14 cellular contexts compared by ENCODE assay signal in the genomic region with DNA sequence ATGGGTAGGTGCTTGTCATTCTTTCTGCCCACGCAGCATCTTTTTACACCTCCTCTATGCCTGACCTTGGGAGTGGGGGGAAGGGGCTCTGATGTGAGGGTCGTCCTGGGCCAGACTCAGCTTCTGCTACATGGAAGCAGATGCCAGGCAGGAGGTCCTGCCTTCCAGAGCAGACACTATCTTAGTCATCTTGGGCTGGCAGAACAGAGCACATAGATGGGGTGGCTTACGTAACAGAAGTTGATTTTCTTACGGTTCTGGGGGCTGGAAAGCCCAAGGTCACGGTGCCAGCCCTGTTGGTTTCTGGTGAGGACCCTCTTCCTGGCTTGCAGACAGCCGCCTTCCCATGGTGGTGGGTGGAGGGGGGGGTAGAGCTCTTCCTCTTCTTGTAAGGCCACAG.
DNase-seq lines count a peak whose midpoint lies in the region; ATAC-seq and TF ChIP-seq lines count a peak whose summit lies in the region.
"Had no signal": no experiment of that assay in that cellular context is flagged by ENCODE, and none has a peak within 500 bp of the region (broad histone marks: within the 10 kb centered on the region; RNA-seq: fewer than 3 reads in every experiment).

No MANE protein-coding gene starts in this region.

- H3K4me3 ChIP-seq in heart right ventricle (no peak overlapping the region), mesenchymal stem cell (ENCODE audit: insufficient read depth in 1 of 2, low read depth in 1 of 2, low read length in 2 of 2) (no peak overlapping the region), upper lobe of left lung (no peak overlapping the region)
- H3K4me3 ChIP-seq: A549, Peyer's patch had no signal

- H3K9me3 ChIP-seq in heart right ventricle, result no peaks in the 10 kb centered on the region
- H3K9me3 ChIP-seq in mesenchymal stem cell (ENCODE audit: control insufficient read depth, low read length), result no peaks in the 10 kb centered on the region
- H3K9me3 ChIP-seq in upper lobe of left lung, result no peaks in the 10 kb centered on the region
- H3K9me3 ChIP-seq: A549, Peyer's patch had no signal

- H3K4me3 Mint-ChIP-seq in activated T-helper 1 cell treated with anti-CD3 and anti-CD28 coated beads, Interleukin-12 subunit alpha, Interleukin-12 subunit beta, Interleukin-2, Interleukin-4 antibody, amounts not matched to agents 30 ng/mL and 10 ng/mL and 1 ng/mL, durations not matched to agents 14 hours and 24 hours and 36 hours, result no peak overlapping the region
- no peak overlapping the region for H3K4me3 Mint-ChIP-seq in endothelial cell (ENCODE audit: unreplicated experiment)

- no peak overlapping the region for H2BK5ac ChIP-seq in mesenchymal stem cell (ENCODE audit: low read depth, low read length, poor library complexity, severe bottlenecking)

- H3K4me2 ChIP-seq in mesenchymal stem cell (ENCODE audit: low read length, poor library complexity, severe bottlenecking), result no peak overlapping the region
- H3K4me2 ChIP-seq: A549 had no signal

- H2BK15ac ChIP-seq in mesenchymal stem cell (ENCODE audit: low read depth, poor library complexity, severe bottlenecking), result no peak overlapping the region

- peak overlapping the region; percentile 21 for H2AK5ac ChIP-seq in mesenchymal stem cell (ENCODE audit: low read length, severe bottlenecking)

- WGBS in heart right ventricle, 2 donors, result 76 to 84% methylated on average over 6 of the region's 6 CpGs
- 90% methylated on average over 5 of the region's 6 CpGs for WGBS in mesenchymal stem cell
- WGBS in upper lobe of left lung, 2 donors, result 69 to 80% methylated on average over 6 of the region's 6 CpGs

- H2BK12ac ChIP-seq in mesenchymal stem cell (ENCODE audit: low read length in 2 of 2), result no peak overlapping the region

- H3K36me3 ChIP-seq in heart right ventricle, result no peaks in the 10 kb centered on the region
- H3K36me3 ChIP-seq in mesenchymal stem cell (ENCODE audit: control insufficient read depth in 1 of 2, insufficient read depth in 2 of 2, low read depth in 1 of 2, low read length in 2 of 2), result no peaks in the 10 kb centered on the region
- H3K36me3 ChIP-seq in upper lobe of left lung, result no peaks in the 10 kb centered on the region
- H3K36me3 ChIP-seq: Peyer's patch had no signal

- H3K4me1 Mint-ChIP-seq in activated T-helper 1 cell treated with anti-CD3 and anti-CD28 coated beads, Interleukin-12 subunit alpha, Interleukin-12 subunit beta, Interleukin-2, Interleukin-4 antibody, amounts not matched to agents 30 ng/mL and 10 ng/mL and 1 ng/mL, durations not matched to agents 14 hours and 24 hours and 36 hours (ENCODE audit: low read depth), result no peaks in the 10 kb centered on the region
- H3K4me1 Mint-ChIP-seq in endothelial cell (ENCODE audit: unreplicated experiment), result no peaks in the 10 kb centered on the region

- H4K91ac ChIP-seq in mesenchymal stem cell (ENCODE audit: low read length), result no peak overlapping the region

- H2BK120ac ChIP-seq in mesenchymal stem cell (ENCODE audit: low read depth, low read length), result no peak overlapping the region

- H3K27me3 ChIP-seq in heart right ventricle (no peaks in the 10 kb centered on the region), mesenchymal stem cell (ENCODE audit: control insufficient read depth in 1 of 2, insufficient read depth in 1 of 2, low read length in 2 of 2) (peaks cover 0 to 3% of the 10 kb centered on the region in 2 experiments), upper lobe of left lung (no peaks in the 10 kb centered on the region)
- H3K27me3 ChIP-seq: Peyer's patch had no signal

- no peak for TF ChIP-seq EP300 in upper lobe of left lung (IDR thresholded peaks at IDR 0.05)

- no peak for TF ChIP-seq POLR2A in upper lobe of left lung (IDR thresholded peaks at IDR 0.05)

- intact Hi-C loops in heart right ventricle (cut with DNase I) (no loop called here), cardiac septum (cut with DNase I) (no loop called here)
- intact Hi-C loops in activated T-helper 1 cell treated with anti-CD3 and anti-CD28 coated beads, Interleukin-12 subunit alpha, Interleukin-12 subunit beta, Interleukin-2, Interleukin-4 antibody, amounts not matched to agents 30 ng/mL and 10 ng/mL and 1 ng/mL, durations not matched to agents 14 hours and 24 hours and 36 hours (cut with micrococcal nuclease), result no loop called here

- no peak overlapping the region for H3K23ac ChIP-seq in mesenchymal stem cell (ENCODE audit: low read length in 2 of 2)

- no peaks in the 10 kb centered on the region for H3K36me3 Mint-ChIP-seq in activated T-helper 1 cell treated with anti-CD3 and anti-CD28 coated beads, Interleukin-12 subunit alpha, Interleukin-12 subunit beta, Interleukin-2, Interleukin-4 antibody, amounts not matched to agents 30 ng/mL and 10 ng/mL and 1 ng/mL, durations not matched to agents 14 hours and 24 hours and 36 hours (ENCODE audit: low read depth)
- H3K36me3 Mint-ChIP-seq in endothelial cell (ENCODE audit: low read depth, unreplicated experiment), result peaks cover 4% of the 10 kb centered on the region

- H4K8ac ChIP-seq in mesenchymal stem cell (ENCODE audit: low read length), result no peak overlapping the region

- no peaks in the 10 kb centered on the region for H3K27me3 Mint-ChIP-seq in activated T-helper 1 cell treated with anti-CD3 and anti-CD28 coated beads, Interleukin-12 subunit alpha, Interleukin-12 subunit beta, Interleukin-2, Interleukin-4 antibody, amounts not matched to agents 30 ng/mL and 10 ng/mL and 1 ng/mL, durations not matched to agents 14 hours and 24 hours and 36 hours (ENCODE audit: insufficient read depth)
- H3K27me3 Mint-ChIP-seq in endothelial cell (ENCODE audit: unreplicated experiment), result peaks cover 2% of the 10 kb centered on the region

- no peak overlapping the region for H3K14ac ChIP-seq in mesenchymal stem cell (ENCODE audit: low read length in 2 of 2)

- no peak overlapping the region for H2AFZ ChIP-seq in mesenchymal stem cell (ENCODE audit: low read depth, low read length)

- H3K27ac ChIP-seq in heart right ventricle (peak overlapping the region in 8 of 10 donors; percentile 54 to 88 (median 79)), caudate nucleus (ENCODE audit: low read depth, low read length) (peak overlapping the region; percentile 67), mesenchymal stem cell (ENCODE audit: low read length, poor library complexity, severe bottlenecking) (no peak overlapping the region), upper lobe of left lung (peak overlapping the region in 3 of 4 donors; percentile 52 to 79 (median 70))
- H3K27ac ChIP-seq: Peyer's patch had no signal

- H3K9me3 Mint-ChIP-seq in activated T-helper 1 cell treated with anti-CD3 and anti-CD28 coated beads, Interleukin-12 subunit alpha, Interleukin-12 subunit beta, Interleukin-2, Interleukin-4 antibody, amounts not matched to agents 30 ng/mL and 10 ng/mL and 1 ng/mL, durations not matched to agents 14 hours and 24 hours and 36 hours, result no peaks in the 10 kb centered on the region
- no peaks in the 10 kb centered on the region for H3K9me3 Mint-ChIP-seq in endothelial cell (ENCODE audit: unreplicated experiment)

- TF ChIP-seq CTCF in heart right ventricle (IDR thresholded peaks at IDR 0.05) (no peak), upper lobe of left lung (IDR thresholded peaks at IDR 0.05) (no peak), endothelial cell (IDR thresholded peaks at IDR 0.05; ENCODE audit: unreplicated experiment) (no peak)

- H3K4ac ChIP-seq in mesenchymal stem cell (ENCODE audit: low read depth in 1 of 2, low read length in 2 of 2), result no peak overlapping the region

- H3K18ac ChIP-seq in mesenchymal stem cell (ENCODE audit: low read depth in 1 of 2, low read length in 2 of 2), result no peak overlapping the region

- H3K4me1 ChIP-seq in heart right ventricle, result peaks cover 4 to 70% (median 38%) of the 10 kb centered on the region in 9 donors
- H3K4me1 ChIP-seq in mesenchymal stem cell (ENCODE audit: control insufficient read depth, insufficient read depth, low read depth, low read length), result peaks cover 28% of the 10 kb centered on the region
- peaks cover 0 to 24% (median 8%) of the 10 kb centered on the region in 4 donors for H3K4me1 ChIP-seq in upper lobe of left lung

- no peaks in the 10 kb centered on the region for H3K79me1 ChIP-seq in mesenchymal stem cell (replicated peaks; ENCODE audit: low read length, poor library complexity, severe bottlenecking)

- H3K9ac ChIP-seq in mesenchymal stem cell (ENCODE audit: low read length), result no peak overlapping the region

- H3K27ac Mint-ChIP-seq in activated T-helper 1 cell treated with anti-CD3 and anti-CD28 coated beads, Interleukin-12 subunit alpha, Interleukin-12 subunit beta, Interleukin-2, Interleukin-4 antibody, amounts not matched to agents 30 ng/mL and 10 ng/mL and 1 ng/mL, durations not matched to agents 14 hours and 24 hours and 36 hours, result no peak overlapping the region
- H3K27ac Mint-ChIP-seq in endothelial cell (ENCODE audit: unreplicated experiment), result no peak overlapping the region

- DNase-seq in heart right ventricle (no peak), cardiac septum (ENCODE audit: low spot score) (no peak), caudate nucleus (lab: John Stamatoyannopoulos, UW) (peak in 1 of 61 donors; percentile 40), mesenchymal stem cell (no peak), upper lobe of left lung (no peak), endothelial cell (ENCODE audit: low spot score) (no peak)
- DNase-seq in activated T-helper 1 cell treated with anti-CD3 and anti-CD28 coated beads, Interleukin-12 subunit alpha, Interleukin-12 subunit beta, Interleukin-2, Interleukin-4 antibody, amounts not matched to agents 30 ng/mL and 10 ng/mL and 1 ng/mL, durations not matched to agents 14 hours and 24 hours and 36 hours (ENCODE audit: low spot score), result no peak
- DNase-seq: KBM-7, NCI-H1105 treated with DMSO at 0.1 percent for 48 hours, NCI-H1694, Peyer's patch, SHP77 had no signal

- ATAC-seq in heart right ventricle, result no peak
- ATAC-seq in upper lobe of left lung (ENCODE audit: low FRiP score in 2 of 2), result no peak
- no peak for ATAC-seq in HG02981 (IDR thresholded peaks at IDR 0.05; ENCODE audit: unreplicated experiment)
- ATAC-seq: A549 had no signal
